Comparison of ENCODE assay signal across 8 cellular contexts in genomic region chr16:75565640-75566039, GRCh38. TPM values are rescaled to one million over a fixed set of nuclear protein-coding genes. Genes with fewer than 3 reads are reported as not detected.
DNase-seq lines count a peak whose midpoint lies in the region; ATAC-seq, FAIRE-seq and TF ChIP-seq lines count a peak whose summit lies in the region.

No MANE protein-coding gene starts in this region.

- DNase-seq in K562 (ENCODE audit: extremely low read depth in 1 of 4, low spot score in 3 of 4) (no peak), memory B cell (ENCODE audit: low spot score in 2 of 2) (no peak), nucleus accumbens (lab: John Stamatoyannopoulos, UW) (no peak), NCI-H526 treated with DMSO at 0.1 percent for 48 hours (lab: John Stamatoyannopoulos, UW) (no peak), COLO668 (lab: John Stamatoyannopoulos, UW; ENCODE audit: unreplicated experiment) (no peak)

- TF ChIP-seq POLR2A in K562 (conservative IDR thresholded peaks at IDR 0.05) = no peak

- peaks cover 2% of the 10 kb centered on the region for H3K27me3 Mint-ChIP-seq in memory B cell

- H3K4me3 Mint-ChIP-seq in memory B cell = peak overlapping the region; percentile 89

- intact Hi-C loops in K562 (cut with micrococcal nuclease) = loop anchor here (1.0 kb wide), 1 partner anchor 55 kb away; no protein-coding TSS in a partner anchor

- in situ Hi-C loops in K562 (cut with MboI) = no loop called here

- no peaks in the 10 kb centered on the region for H3K9me3 ChIP-seq in K562 (replicated peaks; ENCODE audit: control insufficient read depth, insufficient read depth, low read depth, low read length)

- peak overlapping the region; percentile 91 for H3K4me2 ChIP-seq in K562 (ENCODE audit: insufficient read depth, low read length)

- peaks cover 15 to 31% of the 10 kb centered on the region in 2 experiments; a peak in 4 of 5 replicates for H3K4me1 ChIP-seq in K562 (replicated peaks in 1 of 2; ENCODE audit: control insufficient read depth in 2 of 2, insufficient read depth in 2 of 2, low read length in 2 of 2)

- WGBS in K562 (ENCODE audit: insufficient coverage, low coverage, missing lambda C conversion rate) = 3% methylated on average over 15 of the region's 15 CpGs

- H4K20me1 ChIP-seq in K562 (replicated peaks; ENCODE audit: control insufficient read depth, insufficient read depth, low read length) = peaks cover 7% of the 10 kb centered on the region; the same call in 1 of the 2 replicates

- no peaks in the 10 kb centered on the region for H3K9me1 ChIP-seq in K562 (ENCODE audit: control insufficient read depth, insufficient read depth, low read length)

- no peaks in the 10 kb centered on the region for H3K27me3 ChIP-seq in K562 (ENCODE audit: control insufficient read depth in 2 of 2, insufficient read depth in 2 of 2, low read length in 2 of 2)

- TF ChIP-seq RAD21 in K562 (CRISPR knock-in tag; conservative IDR thresholded peaks at IDR 0.05 in 1 of 2, IDR thresholded peaks at IDR 0.05 in 1 of 2) = no peak

- ATAC-seq in GM19324 (IDR thresholded peaks at IDR 0.05; ENCODE audit: low FRiP score, unreplicated experiment) = peak; percentile 13
- peak; percentile 4 for ATAC-seq in HG03175 (IDR thresholded peaks at IDR 0.05; ENCODE audit: unreplicated experiment)
- ATAC-seq in K562 = peak; percentile 52
- no peak for ATAC-seq in memory B cell (ENCODE audit: low read depth)
- ATAC-seq in GM18909 (IDR thresholded peaks at IDR 0.05; ENCODE audit: poor library complexity, unreplicated experiment) = no peak

- CTCF ChIA-PET in K562 (lab: Yijun Ruan, JAX; ENCODE audit: low intra/inter-chr PET ratio) = no interaction called here

- BruUV-seq in K562 (replicated peaks; lab: Mats Ljungman, UMichigan) = no TSS peak

- TF ChIP-seq EP300 in K562 (IDR thresholded peaks at IDR 0.05; ENCODE audit: low read length) = peak; percentile 24; the same call in 1 of the 2 replicates

- H3K79me2 ChIP-seq in K562 (ENCODE audit: control insufficient read depth, insufficient read depth, low read length) = peaks cover 19% of the 10 kb centered on the region

- TF ChIP-seq CTCF in K562 (IDR thresholded peaks at IDR 0.05 in 2 of 3, conservative IDR thresholded peaks at IDR 0.05 in 1 of 3; ENCODE audit: insufficient read depth in 2 of 3, low read depth in 1 of 3, low read length in 3 of 3) = no peak

- peaks cover 2% of the 10 kb centered on the region for H3K36me3 Mint-ChIP-seq in memory B cell

- H3K4me1 Mint-ChIP-seq in memory B cell = peaks cover 23% of the 10 kb centered on the region

- peak overlapping the region; percentile 99 for H3K27ac Mint-ChIP-seq in memory B cell

- H3K9ac ChIP-seq in K562 (ENCODE audit: insufficient read depth in 1 of 2, low read depth in 2 of 2, low read length in 2 of 2) = peak overlapping the region; percentile 73 to 95; a peak in 3 of 4 replicates

- H3K9me3 Mint-ChIP-seq in memory B cell = no peaks in the 10 kb centered on the region

- peak overlapping the region; percentile 98 for H2AFZ ChIP-seq in K562 (ENCODE audit: low read depth, low read length)

- POLR2A ChIA-PET in K562 (lab: Yijun Ruan, JAX) = interaction anchor here (0.6 to 2.0 kb wide), 8 partner anchors 9 to 158 kb away, joined by 3 to 11 read pairs (median 4); partner anchors contain the start of gene ADAT1

- peaks cover 33% of the 10 kb centered on the region; the same call in 2 of the 3 replicates for H3K36me3 ChIP-seq in K562 (ENCODE audit: control insufficient read depth, insufficient read depth, low read length)

- H3K27ac ChIP-seq in K562 (ENCODE audit: extremely low read depth, low read depth, low read length) = peak overlapping the region; percentile 74

- no peak for FAIRE-seq in K562 (lab: Jason Lieb, UNC)

- peak overlapping the region; percentile 95 for H3K4me3 ChIP-seq in K562

TF ChIP-seq in K562, 482 proteins besides CTCF, POLR2A, EP300 and RAD21 (continues in another document):
- TF ChIP-seq ZNF584 (CRISPR knock-in tag; IDR thresholded peaks at IDR 0.05; ENCODE audit: low read depth) = no peak
- TF ChIP-seq SMARCA5 (IDR thresholded peaks at IDR 0.05) = 0 out of 2 replicates have a peak, but pooled peaks have one; percentile 9

RNA-seq across cellular contexts. Expression of gene GABARAPL2, which starts 0.5 kb away (rescaled TPM):
- 39.7 and 43.4 TPM in 2 replicates for total RNA-seq in K562 (2011; cell fraction: chromatin; rRNA removed; ENCODE audit: low replicate concordance)
- 27.6 and 28.0 TPM in 2 replicates for total RNA-seq in K562 (2011; cell fraction: nucleolus; rRNA removed)
- 46.8 and 63.5 TPM in 2 replicates for total RNA-seq in K562 (2011; cell fraction: nucleoplasm; rRNA removed)
- 39.8 and 42.1 TPM in 2 replicates for total RNA-seq in K562 (2014; rRNA removed)
- 65.5 and 81.6 TPM in 2 replicates for total RNA-seq in K562 (2014; rRNA removed; fragmentation: Illumina TruSeq; extraction: Trizol)
- 49.0 and 50.5 TPM in 2 replicates for total RNA-seq in K562 (2015; rRNA removed; fragmentation: Illumina TruSeq; extraction: Trizol)
- 89.2 and 91.8 TPM in 2 replicates for total RNA-seq in K562 (2021)
- 89.0 and 118 TPM in 2 replicates for polyA plus RNA-seq in K562 (2011; rRNA removed)
- 44.7 and 87.3 TPM in 2 replicates for polyA plus RNA-seq in K562 (2011; cell fraction: cytosol; rRNA removed)
- polyA plus RNA-seq in K562 (2011; cell fraction: nucleus; rRNA removed) = 37.3 and 59.0 TPM in 2 replicates
- polyA plus RNA-seq in K562 (2012) = 113 TPM in 2 replicates
- 88.2 and 94.1 TPM in 2 replicates for polyA plus RNA-seq in K562 (2014; fragmentation: Illumina TruSeq; extraction: Trizol)
- polyA plus RNA-seq in K562 (2014; fragmentation: Nextera tagmentation; extraction: Ambion mirVana) = 100 to 1,000 TPM; 252 to 288 TPM
- polyA plus RNA-seq in K562 (2014; rRNA removed) = 101 and 105 TPM in 2 replicates
- 52.9 and 56.0 TPM in 2 replicates for polyA minus RNA-seq in K562 (2011; rRNA and poly(A)+ RNA removed)
- polyA minus RNA-seq in K562 (2011; cell fraction: cytosol; rRNA and poly(A)+ RNA removed) = 27.2 and 28.1 TPM in 2 replicates
- polyA minus RNA-seq in K562 (2011; cell fraction: nucleus; rRNA and poly(A)+ RNA removed) = 14.4 and 26.2 TPM in 2 replicates

RNA-seq across cellular contexts. Expression of gene TMEM231, which starts 9.6 kb away (rescaled TPM):
- 31.6 and 45.2 TPM in 2 replicates for total RNA-seq in K562 (2011; cell fraction: chromatin; rRNA removed; ENCODE audit: low replicate concordance)
- total RNA-seq in K562 (2011; cell fraction: nucleolus; rRNA removed) = 32.4 and 38.0 TPM in 2 replicates
- total RNA-seq in K562 (2011; cell fraction: nucleoplasm; rRNA removed) = 45.1 and 54.6 TPM in 2 replicates
- total RNA-seq in K562 (2014; rRNA removed) = 9.0 and 13.0 TPM in 2 replicates
- 7.6 and 9.1 TPM in 2 replicates for total RNA-seq in K562 (2014; rRNA removed; fragmentation: Illumina TruSeq; extraction: Trizol)
- total RNA-seq in K562 (2015; rRNA removed; fragmentation: Illumina TruSeq; extraction: Trizol) = 6.8 and 7.2 TPM in 2 replicates
- total RNA-seq in K562 (2021) = 12.6 and 13.9 TPM in 2 replicates
- polyA plus RNA-seq in K562 (2011; rRNA removed) = 27.6 and 30.2 TPM in 2 replicates
- 70.9 and 80.2 TPM in 2 replicates for polyA plus RNA-seq in K562 (2011; cell fraction: cytosol; rRNA removed)
- polyA plus RNA-seq in K562 (2011; cell fraction: nucleus; rRNA removed) = 37.7 and 43.4 TPM in 2 replicates
- 10.1 and 12.8 TPM in 2 replicates for polyA plus RNA-seq in K562 (2012)
- polyA plus RNA-seq in K562 (2014; fragmentation: Illumina TruSeq; extraction: Trizol) = 15.6 and 17.0 TPM in 2 replicates
- polyA plus RNA-seq in K562 (2014; fragmentation: Nextera tagmentation; extraction: Ambion mirVana) = 1 to 10 TPM; 1.6 to 2.8 TPM
- 10.9 and 13.0 TPM in 2 replicates for polyA plus RNA-seq in K562 (2014; rRNA removed)
- polyA minus RNA-seq in K562 (2011; rRNA and poly(A)+ RNA removed) = 29.7 and 48.7 TPM in 2 replicates
- 18.2 and 21.3 TPM in 2 replicates for polyA minus RNA-seq in K562 (2011; cell fraction: cytosol; rRNA and poly(A)+ RNA removed)
- polyA minus RNA-seq in K562 (2011; cell fraction: nucleus; rRNA and poly(A)+ RNA removed) = 16.7 and 17.2 TPM in 2 replicates

RNA-seq across cellular contexts. Expression of gene CHST5, which starts 29.7 kb away (rescaled TPM):
- 0.48 and 0.88 TPM in 2 replicates for total RNA-seq in K562 (2011; cell fraction: chromatin; rRNA removed; ENCODE audit: low replicate concordance)
- 0.26 and 0.50 TPM in 2 replicates for total RNA-seq in K562 (2011; cell fraction: nucleolus; rRNA removed)
- 0.59 and 0.76 TPM in 2 replicates for total RNA-seq in K562 (2011; cell fraction: nucleoplasm; rRNA removed)
- total RNA-seq in K562 (2014; rRNA removed) (not detected in 2 replicates), K562 (2014; rRNA removed; fragmentation: Illumina TruSeq; extraction: Trizol) (not detected in 2 replicates), K562 (2015; rRNA removed; fragmentation: Illumina TruSeq; extraction: Trizol) (0.07 TPM in 1 of 2 replicates, not detected in the other), K562 (2021) (0.18 and 0.20 TPM in 2 replicates)
- polyA plus RNA-seq in K562 (2011; rRNA removed) (0.06 and 0.09 TPM in 2 replicates), K562 (2014; fragmentation: Illumina TruSeq; extraction: Trizol) (0.40 TPM in 1 of 2 replicates, not detected in the other), K562 (2014; fragmentation: Nextera tagmentation; extraction: Ambion mirVana) (not detected), K562 (2014; rRNA removed) (0.05 and 0.21 TPM in 2 replicates)
- 0.03 and 0.19 TPM in 2 replicates for polyA plus RNA-seq in K562 (2011; cell fraction: cytosol; rRNA removed)
- polyA plus RNA-seq in K562 (2011; cell fraction: nucleus; rRNA removed) = 0.34 and 0.58 TPM in 2 replicates
- polyA plus RNA-seq in K562 (2012) = not detected in 2 replicates
- polyA minus RNA-seq in K562 (2011; rRNA and poly(A)+ RNA removed) = 0.07 and 0.09 TPM in 2 replicates
- not detected in 2 replicates for polyA minus RNA-seq in K562 (2011; cell fraction: cytosol; rRNA and poly(A)+ RNA removed)
- polyA minus RNA-seq in K562 (2011; cell fraction: nucleus; rRNA and poly(A)+ RNA removed) = 0.22 TPM in 1 of 2 replicates, not detected in the other

RNA-seq across cellular contexts. Expression of gene ADAT1, which starts 57.4 kb away (rescaled TPM):
- total RNA-seq in K562 (2011; cell fraction: chromatin; rRNA removed; ENCODE audit: low replicate concordance) = 46.8 and 48.6 TPM in 2 replicates
- total RNA-seq in K562 (2011; cell fraction: nucleolus; rRNA removed) = 28.2 and 34.4 TPM in 2 replicates
- 39.7 and 48.8 TPM in 2 replicates for total RNA-seq in K562 (2011; cell fraction: nucleoplasm; rRNA removed)
- total RNA-seq in K562 (2014; rRNA removed) (23.6 and 26.2 TPM in 2 replicates), K562 (2014; rRNA removed; fragmentation: Illumina TruSeq; extraction: Trizol) (28.2 and 33.3 TPM in 2 replicates), K562 (2015; rRNA removed; fragmentation: Illumina TruSeq; extraction: Trizol) (34.4 and 36.7 TPM in 2 replicates), K562 (2021) (26.1 and 30.9 TPM in 2 replicates)
- polyA plus RNA-seq in K562 (2011; rRNA removed) (25.2 and 32.2 TPM in 2 replicates), K562 (2014; fragmentation: Illumina TruSeq; extraction: Trizol) (36.0 and 39.4 TPM in 2 replicates), K562 (2014; fragmentation: Nextera tagmentation; extraction: Ambion mirVana) (10 to 100 TPM; 16.0 to 20.6 TPM), K562 (2014; rRNA removed) (18.7 and 27.4 TPM in 2 replicates)
- polyA plus RNA-seq in K562 (2011; cell fraction: cytosol; rRNA removed) = 31.7 and 34.1 TPM in 2 replicates
- polyA plus RNA-seq in K562 (2011; cell fraction: nucleus; rRNA removed) = 24.3 and 27.6 TPM in 2 replicates
- polyA plus RNA-seq in K562 (2012) = 21.2 and 23.6 TPM in 2 replicates
- polyA minus RNA-seq in K562 (2011; rRNA and poly(A)+ RNA removed) = 48.3 and 48.8 TPM in 2 replicates
- polyA minus RNA-seq in K562 (2011; cell fraction: cytosol; rRNA and poly(A)+ RNA removed) = 15.1 and 18.0 TPM in 2 replicates
- polyA minus RNA-seq in K562 (2011; cell fraction: nucleus; rRNA and poly(A)+ RNA removed) = 18.6 and 26.9 TPM in 2 replicates

Comparison
In these comparisons a context has a peak if more than half of its experiments do, and no peak if none do; other contexts are left out.
1. ATAC-seq: peak in GM19324 (single experiment), HG03175 (single experiment) and K562 (single experiment); none in memory B cell (single experiment) and GM18909 (single experiment).